In genomic region chr21:45584786-45585185, GRCh38 we compare ENCODE assay signal across 24 cellular contexts. TPM values are rescaled to one million over a fixed set of nuclear protein-coding genes. Genes with fewer than 3 reads are reported as not detected.
"Had no signal": no experiment of that assay in that cellular context is flagged by ENCODE, and none has a peak within 500 bp of the region (broad histone marks: within the 10 kb centered on the region; RNA-seq: fewer than 3 reads in every experiment).

No MANE protein-coding gene starts in this region.

- H3K27ac Mint-ChIP-seq: activated CD8-positive, alpha-beta T cell treated with anti-CD3 and anti-CD28 coated beads for 36 hours; activated naive CD8-positive, alpha-beta T cell treated with anti-CD3 and anti-CD28 coated beads, Interleukin-2, amount 50 U/mL, for 24 hours; activated T-cell treated with anti-CD3 and anti-CD28 coated beads, Interleukin-2, amount 50 U/mL, for 72 hours; stimulated activated naive B cell treated with anti-CD40 and anti-IgM and Interleukin-4, amounts not matched to agents 10 μg/mL and 1 μg/mL and 100 μg/mL, for 72 hours; T-helper 17 cell had no signal

- H3K4me3 Mint-ChIP-seq: activated CD8-positive, alpha-beta T cell treated with anti-CD3 and anti-CD28 coated beads for 36 hours; activated naive CD8-positive, alpha-beta T cell treated with anti-CD3 and anti-CD28 coated beads, Interleukin-2, amount 50 U/mL, for 24 hours; activated T-cell treated with anti-CD3 and anti-CD28 coated beads, Interleukin-2, amount 50 U/mL, for 72 hours; stimulated activated naive B cell treated with anti-CD40 and anti-IgM and Interleukin-4, amounts not matched to agents 10 μg/mL and 1 μg/mL and 100 μg/mL, for 72 hours; T-helper 17 cell had no signal

- H3K27me3 Mint-ChIP-seq: T-helper 17 cell had no signal

- H3K27me3 ChIP-seq: sigmoid colon had no signal

- ATAC-seq: activated CD8-positive, alpha-beta T cell treated with anti-CD3 and anti-CD28 coated beads for 36 hours; activated naive CD8-positive, alpha-beta T cell treated with anti-CD3 and anti-CD28 coated beads, Interleukin-2, amount 50 U/mL, for 24 hours; activated T-cell treated with anti-CD3 and anti-CD28 coated beads, Interleukin-2, amount 50 U/mL, for 72 hours; heart right ventricle; left colon; stimulated activated naive B cell treated with anti-CD40 and anti-IgM and Interleukin-4, amounts not matched to agents 10 μg/mL and 1 μg/mL and 100 μg/mL, for 72 hours; T-helper 17 cell had no signal

- H3K36me3 ChIP-seq: heart right ventricle, sigmoid colon, thoracic aorta, upper lobe of left lung had no signal

- H3K27ac ChIP-seq: heart right ventricle, sigmoid colon, SK-N-MC, thoracic aorta, upper lobe of left lung had no signal

- H3K4me3 ChIP-seq: heart right ventricle, sigmoid colon, SK-N-MC, smooth muscle cell, thoracic aorta, upper lobe of left lung had no signal

- H3K4me1 Mint-ChIP-seq: stimulated activated naive B cell treated with anti-CD40 and anti-IgM and Interleukin-4, amounts not matched to agents 10 μg/mL and 1 μg/mL and 100 μg/mL, for 72 hours; T-helper 17 cell had no signal

- DNase-seq: activated CD4-positive, alpha-beta T cell treated with anti-CD3 and anti-CD28 coated beads for 48 hours; activated CD8-positive, alpha-beta T cell treated with anti-CD3 and anti-CD28 coated beads for 36 hours; activated gamma-delta T cell; activated naive CD4-positive, alpha-beta T cell treated with anti-CD3 and anti-CD28 coated beads, Interleukin-2, amount 50 U/mL, for 16 hours; activated naive CD8-positive, alpha-beta T cell treated with anti-CD3 and anti-CD28 coated beads, Interleukin-2, amount 50 U/mL, for 24 hours; activated T-cell treated with anti-CD3 and anti-CD28 coated beads, Interleukin-2, amount 50 U/mL, for 72 hours; foreskin fibroblast; heart right ventricle; left colon; mammary epithelial cell; midbrain; nucleus accumbens; sigmoid colon; stimulated activated CD4-positive, alpha-beta T cell treated with anti-CD3 and anti-CD28 coated beads, Interleukin-15, amount 100 ng/mL, for 24 hours; stimulated activated CD4-positive, alpha-beta T cell treated with anti-CD3 and anti-CD28 coated beads, Interleukin-2, amount 100 ng/mL, for 48 hours; stimulated activated CD8-positive, alpha-beta memory T cell treated with anti-CD3 and anti-CD28 coated beads, Interleukin-4, amount 100 ng/mL, for 48 hours; stimulated activated naive B cell treated with anti-CD40 and anti-IgM and Interleukin-4, amounts not matched to agents 10 μg/mL and 1 μg/mL and 100 μg/mL, for 72 hours; SW 1271; T-helper 17 cell had no signal

RNA-seq across cellular contexts. Expression of gene PCBP3, which starts 58.7 kb away (rescaled TPM):
- total RNA-seq: epithelial cell of proximal tubule had no signal
